ENCODE assay signal across 2 cellular contexts in the genomic region with DNA sequence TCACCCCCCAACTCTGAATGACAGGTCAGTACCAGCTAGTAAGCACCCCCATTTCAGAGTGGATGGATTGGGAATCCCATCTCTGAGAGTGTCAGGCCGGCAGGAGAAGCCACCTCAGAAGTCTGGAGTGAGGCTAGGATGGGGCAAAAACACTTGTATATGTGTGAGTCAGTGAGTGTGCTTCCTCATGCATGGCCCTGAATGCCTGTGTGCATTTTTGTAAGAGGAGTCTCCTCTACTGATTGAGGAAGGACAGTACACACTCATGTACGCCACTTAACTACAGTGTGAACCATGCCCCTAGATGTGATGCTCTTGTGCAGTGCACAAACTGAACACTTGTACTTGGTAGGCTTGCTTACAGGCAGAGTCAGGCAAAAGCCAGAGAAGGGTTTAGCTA.
TF ChIP-seq lines count a peak whose summit lies in the region.

No MANE protein-coding gene starts in this region.

TF ChIP-seq in HepG2, 621 proteins besides CTCF, POLR2A, EP300 and RAD21:
- TF ChIP-seq RXRB (CRISPR knock-in tag; IDR thresholded peaks at IDR 0.05; ENCODE audit: borderline replicate concordance) (no peak), NBN (conservative IDR thresholded peaks at IDR 0.05) (no peak), ZNF670 (CRISPR knock-in tag; IDR thresholded peaks at IDR 0.05; ENCODE audit: borderline replicate concordance) (0 out of 2 replicates have a peak, but pooled peaks have one; percentile 36), FOXJ3 (CRISPR knock-in tag; IDR thresholded peaks at IDR 0.05; ENCODE audit: borderline replicate concordance) (no peak), KLF15 (CRISPR knock-in tag; IDR thresholded peaks at IDR 0.05; ENCODE audit: borderline replicate concordance) (no peak), SALL1 (CRISPR knock-in tag; IDR thresholded peaks at IDR 0.05) (0 out of 2 replicates have a peak, but pooled peaks have one; percentile 13), ZNF740 (CRISPR knock-in tag; IDR thresholded peaks at IDR 0.05) (no peak), ZNF891 (CRISPR knock-in tag; IDR thresholded peaks at IDR 0.05) (no peak), ZNF136 (CRISPR knock-in tag; IDR thresholded peaks at IDR 0.05; ENCODE audit: low read depth) (no peak), ZUFSP (CRISPR knock-in tag; IDR thresholded peaks at IDR 0.05; ENCODE audit: borderline replicate concordance) (no peak)
- TF ChIP-seq, protein P1, sequence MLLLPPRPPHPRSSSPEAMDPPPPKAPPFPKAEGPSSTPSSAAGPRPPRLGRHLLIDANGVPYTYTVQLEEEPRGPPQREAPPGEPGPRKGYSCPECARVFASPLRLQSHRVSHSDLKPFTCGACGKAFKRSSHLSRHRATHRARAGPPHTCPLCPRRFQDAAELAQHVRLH (CRISPR knock-in tag; IDR thresholded peaks at IDR 0.05; ENCODE audit: borderline replicate concordance, low read depth) = no peak
- TF ChIP-seq, protein P2, sequence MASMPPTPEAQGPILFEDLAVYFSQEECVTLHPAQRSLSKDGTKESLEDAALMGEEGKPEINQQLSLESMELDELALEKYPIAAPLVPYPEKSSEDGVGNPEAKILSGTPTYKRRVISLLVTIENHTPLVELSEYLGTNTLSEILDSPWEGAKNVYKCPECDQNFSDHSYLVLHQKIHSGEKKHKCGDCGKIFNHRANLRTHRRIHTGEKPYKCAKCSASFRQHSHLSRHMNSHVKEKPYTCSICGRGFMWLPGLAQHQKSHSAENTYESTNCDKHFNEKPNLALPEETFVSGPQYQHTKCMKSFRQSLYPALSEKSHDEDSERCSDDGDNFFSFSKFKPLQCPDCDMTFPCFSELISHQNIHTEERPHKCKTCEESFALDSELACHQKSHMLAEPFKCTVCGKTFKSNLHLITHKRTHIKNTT (CRISPR knock-in tag; IDR thresholded peaks at IDR 0.05) = no peak

TF ChIP-seq in H1, 55 proteins besides CTCF, POLR2A, EP300 and RAD21:
- TF ChIP-seq TAF1 (IDR thresholded peaks at IDR 0.05; ENCODE audit: low read depth, low read length) = no peak
- no peak for TF ChIP-seq SIX5 (IDR thresholded peaks at IDR 0.05; ENCODE audit: low read depth, low read length)
- no peak for TF ChIP-seq ATF3 (IDR thresholded peaks at IDR 0.05; ENCODE audit: insufficient read depth, low read depth, low read length)
- no peak for TF ChIP-seq POU5F1 (IDR thresholded peaks at IDR 0.05; ENCODE audit: low read depth, low read length)
- no peak for TF ChIP-seq FOSL1 (IDR thresholded peaks at IDR 0.05; ENCODE audit: insufficient read depth, low read depth, low read length)
- no peak for TF ChIP-seq ASH2L (IDR thresholded peaks at IDR 0.05; ENCODE audit: low read length)
- no peak for TF ChIP-seq RXRA (IDR thresholded peaks at IDR 0.05; ENCODE audit: insufficient read depth, low read depth, low read length)
- no peak for TF ChIP-seq TCF12 (IDR thresholded peaks at IDR 0.05; ENCODE audit: low read depth, low read length)
- no peak for TF ChIP-seq CBX8 (IDR thresholded peaks at IDR 0.05; ENCODE audit: borderline replicate concordance, low read depth, low read length)
- no peak for TF ChIP-seq BACH1 (IDR thresholded peaks at IDR 0.05; ENCODE audit: low read length)
- TF ChIP-seq CEBPB (IDR thresholded peaks at IDR 0.05; ENCODE audit: low read depth, low read length) = no peak
- TF ChIP-seq TEAD4 (IDR thresholded peaks at IDR 0.05; ENCODE audit: low read depth, low read length) = no peak
- TF ChIP-seq RNF2 (IDR thresholded peaks at IDR 0.05; ENCODE audit: borderline replicate concordance, low read depth, low read length, missing control alignments, poor library complexity, severe bottlenecking) = no peak
- TF ChIP-seq SP1 (IDR thresholded peaks at IDR 0.05; ENCODE audit: low read depth, low read length) = no peak
TF ChIP-seq in H1: peak in this region for 0.
